In genomic region chr6:142746524-142746923, GRCh38 we compare ENCODE assay signal across 8 cellular contexts.
DNase-seq lines count a peak whose midpoint lies in the region; ATAC-seq and TF ChIP-seq lines count a peak whose summit lies in the region.

No MANE protein-coding gene starts in this region.

- DNase-seq in BE2C (peak; percentile 15), GM19238 (ENCODE audit: insufficient read length, low spot score) (peak; percentile 10), amniotic epithelial cell (ENCODE audit: low read depth) (peak; percentile 20), kidney epithelial cell (ENCODE audit: low read depth) (no peak), transverse colon (no peak), NOMO-1 treated with DMSO at 0.1 percent for 48 hours (lab: John Stamatoyannopoulos, UW; ENCODE audit: unreplicated experiment) (no peak)

- TF ChIP-seq EP300 in transverse colon (IDR thresholded peaks at IDR 0.05; ENCODE audit: low read depth) = no peak

- H4K20me1 ChIP-seq in Loucy (ENCODE audit: insufficient read depth, low read length, poor library complexity, severe bottlenecking) = no peaks in the 10 kb centered on the region

- H3K27ac ChIP-seq in transverse colon = no peak overlapping the region

- ATAC-seq in HG02973 (IDR thresholded peaks at IDR 0.05; ENCODE audit: unreplicated experiment) = no peak

- H3K36me3 ChIP-seq in BE2C (no peaks in the 10 kb centered on the region), Loucy (ENCODE audit: insufficient read depth, low read length) (no peaks in the 10 kb centered on the region), kidney epithelial cell (ENCODE audit: control insufficient read depth, insufficient read depth, low read length) (no peaks in the 10 kb centered on the region), transverse colon (no peaks in the 10 kb centered on the region)

- H3K9me3 ChIP-seq in BE2C = no peaks in the 10 kb centered on the region
- no peaks in the 10 kb centered on the region for H3K9me3 ChIP-seq in Loucy (ENCODE audit: insufficient read depth, low read depth, low read length)
- no peaks in the 10 kb centered on the region for H3K9me3 ChIP-seq in transverse colon

- H3K9ac ChIP-seq in Loucy (ENCODE audit: low read depth, low read length, poor library complexity, severe bottlenecking) = no peak overlapping the region

- H3K4me3 ChIP-seq in BE2C (ENCODE audit: low read depth, low read length) = no peak overlapping the region
- H3K4me3 ChIP-seq in Loucy (ENCODE audit: low read length, poor library complexity, severe bottlenecking) = no peak overlapping the region
- no peak overlapping the region for H3K4me3 ChIP-seq in kidney epithelial cell (ENCODE audit: low read depth, low read length)
- no peak overlapping the region for H3K4me3 ChIP-seq in transverse colon

- H3K27me3 ChIP-seq in BE2C = no peaks in the 10 kb centered on the region
- H3K27me3 ChIP-seq in Loucy (ENCODE audit: insufficient read depth, low read length, poor library complexity, severe bottlenecking) = no peaks in the 10 kb centered on the region
- H3K27me3 ChIP-seq in kidney epithelial cell (ENCODE audit: control insufficient read depth, insufficient read depth, low read length) = no peaks in the 10 kb centered on the region
- no peaks in the 10 kb centered on the region for H3K27me3 ChIP-seq in transverse colon

- no peaks in the 10 kb centered on the region for H3K79me2 ChIP-seq in Loucy (ENCODE audit: insufficient read depth, low read length)

- WGBS in transverse colon (ENCODE audit: low coverage in 1 of 2), 2 donors = 65 to 80% methylated on average over 2 of the region's 2 CpGs

- in situ Hi-C loops in transverse colon (cut with MboI; ENCODE audit: low pct_ligation_motif_present in 1 of 4, low pct_unique_long_range_greater_than_20kb in 1 of 4, low sequenced_read_pairs in 3 of 4) = no loop called here

- H2AFZ ChIP-seq in Loucy (ENCODE audit: low read length) = no peak overlapping the region

- no peaks in the 10 kb centered on the region for H3K4me1 ChIP-seq in BE2C
- no peaks in the 10 kb centered on the region for H3K4me1 ChIP-seq in Loucy (ENCODE audit: insufficient read depth, low read length, poor library complexity, severe bottlenecking)
- no peaks in the 10 kb centered on the region for H3K4me1 ChIP-seq in transverse colon

- TF ChIP-seq CTCF in BE2C (IDR thresholded peaks at IDR 0.05; ENCODE audit: low read depth, low read length) = peak; percentile 50
- TF ChIP-seq CTCF in Loucy (conservative IDR thresholded peaks at IDR 0.05; ENCODE audit: low read length) = peak; percentile 84
- TF ChIP-seq CTCF in kidney epithelial cell (IDR thresholded peaks at IDR 0.05; ENCODE audit: insufficient read depth, low read length, poor library complexity, severe bottlenecking) = peak; percentile 40
- peak; percentile 24 to 36 (median 30) for TF ChIP-seq CTCF in transverse colon (IDR thresholded peaks at IDR 0.05)

- no peaks in the 10 kb centered on the region for H3K9me2 ChIP-seq in Loucy (replicated peaks; ENCODE audit: low read depth, low read length)

- H3K4me2 ChIP-seq in Loucy (ENCODE audit: low read depth, low read length, poor library complexity, severe bottlenecking) = no peak overlapping the region

- no peak for TF ChIP-seq POLR2A in transverse colon (IDR thresholded peaks at IDR 0.05)

- H3F3A ChIP-seq in Loucy (ENCODE audit: low read depth) = no peaks in the 10 kb centered on the region

- intact Hi-C loops in transverse colon (cut with DNase I; ENCODE audit: low total_unique reads) = no loop called here

Comparison
In these comparisons a context has a peak if more than half of its experiments do, and no peak if none do; other contexts are left out.
1. DNase-seq: peak in BE2C (single experiment), GM19238 (single experiment) and amniotic epithelial cell (single experiment); none in kidney epithelial cell (single experiment), transverse colon (single experiment) and NOMO-1 treated with DMSO at 0.1 percent for 48 hours (single experiment).
2. CTCF ChIP-seq: peak in every context shown above with its lines; median percentile 84 in Loucy; 50 in BE2C; 40 in kidney epithelial cell; 30 in transverse colon.